Comparison of ENCODE assay signal across 16 cellular contexts in the genomic region with DNA sequence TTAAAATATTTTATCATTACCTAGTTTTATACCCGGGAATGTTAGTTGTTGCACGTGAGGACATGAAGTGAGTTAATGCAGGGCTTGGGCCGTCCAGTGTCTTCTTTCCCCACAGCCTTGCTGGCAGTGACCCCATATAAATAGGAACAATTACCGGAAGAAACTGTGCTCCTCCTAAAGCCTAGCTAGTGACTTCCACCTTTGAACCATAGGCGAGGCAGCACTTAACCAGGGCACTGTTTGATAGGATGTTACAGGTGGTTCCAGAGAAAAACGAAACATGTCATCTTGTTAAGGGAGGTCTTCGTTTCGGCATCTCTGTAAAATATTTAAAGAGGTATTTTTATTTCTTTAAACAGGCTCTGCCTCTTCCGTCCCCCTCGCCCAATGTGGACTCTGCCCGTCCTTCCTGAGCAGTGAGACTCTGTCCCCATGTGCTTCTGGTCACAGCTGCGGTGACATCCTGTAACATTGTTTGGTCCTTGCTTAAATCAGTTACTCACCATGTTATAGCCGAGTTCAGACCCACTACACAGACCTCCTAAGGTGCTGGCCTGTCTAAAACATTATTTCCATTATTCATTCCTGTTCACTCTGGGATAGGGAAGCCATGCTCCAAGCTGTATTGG.
DNase-seq lines count a peak whose midpoint lies in the region; ATAC-seq and TF ChIP-seq lines count a peak whose summit lies in the region.
"Had no signal": no experiment of that assay in that cellular context is flagged by ENCODE, and none has a peak within 500 bp of the region (broad histone marks: within the 10 kb centered on the region; RNA-seq: fewer than 3 reads in every experiment).

No MANE protein-coding gene starts in this region.

- intact Hi-C loops in left ventricle myocardium inferior (cut with micrococcal nuclease) (no loop called here), cardiac septum (cut with DNase I) (no loop called here), body of pancreas (cut with DNase I) (no loop called here)

- H3K4me3 Mint-ChIP-seq in GM23338: no peak overlapping the region
- H3K4me3 Mint-ChIP-seq in endodermal cell: no peak overlapping the region
- H3K4me3 Mint-ChIP-seq in nephron progenitor cell: no peak overlapping the region
- H3K4me3 Mint-ChIP-seq: CD8-positive, alpha-beta T cell had no signal

- H3K4me1 Mint-ChIP-seq in GM23338: peaks cover 8% of the 10 kb centered on the region
- peaks cover 10% of the 10 kb centered on the region for H3K4me1 Mint-ChIP-seq in endodermal cell
- peaks cover 49% of the 10 kb centered on the region for H3K4me1 Mint-ChIP-seq in nephron progenitor cell

- H2BK15ac ChIP-seq in mesendoderm (replicated peaks; ENCODE audit: low read depth): no peak overlapping the region

- H3K4me1 ChIP-seq in left ventricle myocardium inferior: peaks cover 16% of the 10 kb centered on the region
- H3K4me1 ChIP-seq in GM23338 (ENCODE audit: insufficient read depth): no peaks in the 10 kb centered on the region
- H3K4me1 ChIP-seq in endodermal cell (ENCODE audit: control insufficient read depth, insufficient read depth, low read length): no peaks in the 10 kb centered on the region
- no peaks in the 10 kb centered on the region for H3K4me1 ChIP-seq in mesendoderm (ENCODE audit: control insufficient read depth, low read depth, low read length)
- H3K4me1 ChIP-seq in body of pancreas: no peaks in the 10 kb centered on the region
- H3K4me1 ChIP-seq: A549, HAP-1 had no signal

- no peak for TF ChIP-seq CTCF in left ventricle myocardium inferior (IDR thresholded peaks at IDR 0.05; ENCODE audit: borderline replicate concordance)
- TF ChIP-seq CTCF in GM23338 (conservative IDR thresholded peaks at IDR 0.05; ENCODE audit: low read depth in 2 of 2): no peak
- no peak for TF ChIP-seq CTCF in endodermal cell (conservative IDR thresholded peaks at IDR 0.05)
- TF ChIP-seq CTCF in nephron progenitor cell (IDR thresholded peaks at IDR 0.05): no peak
- no peak for TF ChIP-seq CTCF in body of pancreas (IDR thresholded peaks at IDR 0.05)

- no peak overlapping the region for H4K5ac ChIP-seq in mesendoderm (ENCODE audit: low read length)

- H3K79me2 ChIP-seq in GM23338 (replicated peaks; ENCODE audit: insufficient read depth) (no peaks in the 10 kb centered on the region), mesendoderm (ENCODE audit: control insufficient read depth, insufficient read depth, low read length) (no peaks in the 10 kb centered on the region)

- ATAC-seq in GM23338: no peak
- ATAC-seq in body of pancreas: no peak
- ATAC-seq: A549; CD8-positive, alpha-beta T cell had no signal

- no peak overlapping the region for H2AFZ ChIP-seq in GM23338

- H3K4ac ChIP-seq in mesendoderm (ENCODE audit: low read depth, low read length): no peak overlapping the region

- H3K27ac ChIP-seq in left ventricle myocardium inferior (replicated peaks) (peak overlapping the region; percentile 60), GM23338 (ENCODE audit: low read depth) (no peak overlapping the region), endodermal cell (ENCODE audit: low read depth, low read length) (no peak overlapping the region), mesendoderm (ENCODE audit: low read depth, low read length) (no peak overlapping the region), body of pancreas (no peak overlapping the region)
- H3K27ac ChIP-seq: 22Rv1, A549 had no signal

- peaks cover 14% of the 10 kb centered on the region; the same call in 1 of the 2 replicates for H3K9me2 ChIP-seq in GM23338 (ENCODE audit: insufficient read depth)

- no peak overlapping the region for H3K56ac ChIP-seq in mesendoderm (ENCODE audit: low read length)

- H3K27me3 Mint-ChIP-seq in GM23338 (ENCODE audit: insufficient read depth, low read depth, poor library complexity) (peaks cover 6% of the 10 kb centered on the region), endodermal cell (ENCODE audit: insufficient read depth) (no peaks in the 10 kb centered on the region), nephron progenitor cell (ENCODE audit: low read depth, poor library complexity) (peaks cover 2% of the 10 kb centered on the region)

- 0 out of 2 replicates have a peak, but pooled peaks cover 2% of the 10 kb centered on the region for H4K20me1 ChIP-seq in GM23338 (replicated peaks; ENCODE audit: insufficient read depth)

- H3K4me3 ChIP-seq in left ventricle myocardium inferior: no peak overlapping the region
- no peak overlapping the region for H3K4me3 ChIP-seq in GM23338
- H3K4me3 ChIP-seq in endodermal cell (ENCODE audit: low read length): no peak overlapping the region
- H3K4me3 ChIP-seq in mesendoderm (ENCODE audit: low read length): no peak overlapping the region
- H3K4me3 ChIP-seq in body of pancreas: no peak overlapping the region
- H3K4me3 ChIP-seq: A549, HAP-1 had no signal

- no peak overlapping the region for H2BK5ac ChIP-seq in mesendoderm (ENCODE audit: low read length)

- no peak overlapping the region for H3K23ac ChIP-seq in mesendoderm (ENCODE audit: low read length)

- H3K27me3 ChIP-seq in left ventricle myocardium inferior (ENCODE audit: low read depth): no peaks in the 10 kb centered on the region
- no peaks in the 10 kb centered on the region for H3K27me3 ChIP-seq in GM23338 (ENCODE audit: insufficient read depth)
- no peaks in the 10 kb centered on the region for H3K27me3 ChIP-seq in endodermal cell (ENCODE audit: control insufficient read depth, insufficient read depth, low read length, poor library complexity, severe bottlenecking)
- no peaks in the 10 kb centered on the region for H3K27me3 ChIP-seq in mesendoderm (ENCODE audit: insufficient read depth, low read length, poor library complexity)
- H3K27me3 ChIP-seq in body of pancreas: no peaks in the 10 kb centered on the region

- 95 to 96% methylated on average over 10 to 13 of the region's 13 CpGs for WGBS in endodermal cell (ENCODE audit: insufficient coverage in 1 of 2, insufficient read length in 1 of 2), 2 experiments
- no CpG with 5 or more reads among the region's 13 CpGs for WGBS in mesendoderm (ENCODE audit: extremely low coverage, insufficient coverage, low lambda C conversion rate)
- WGBS in body of pancreas, 2 donors: 88 to 93% methylated on average over 13 of the region's 13 CpGs

- no peak for DNase-seq in left ventricle myocardium inferior
- DNase-seq in cardiac septum (ENCODE audit: low spot score): no peak
- DNase-seq in GM23338 (ENCODE audit: low spot score): no peak
- DNase-seq in endodermal cell: peak; percentile 11
- DNase-seq in nephron progenitor cell: no peak
- no peak for DNase-seq in mesendoderm
- DNase-seq in body of pancreas: no peak
- DNase-seq in NCI-H187 (lab: John Stamatoyannopoulos, UW): no peak
- DNase-seq: AML-193; Calu3; CD8-positive, alpha-beta T cell; DMS79 treated with DMSO at 0.1 percent for 48 hours; GF-D8 had no signal

- H3K4me2 ChIP-seq in GM23338 (no peak overlapping the region), mesendoderm (ENCODE audit: low read length) (no peak overlapping the region)
- H3K4me2 ChIP-seq: A549 had no signal

- H3K9ac ChIP-seq in endodermal cell (ENCODE audit: extremely low read depth, low read length, poor library complexity, severe bottlenecking): no peak overlapping the region
- no peak overlapping the region for H3K9ac ChIP-seq in mesendoderm (ENCODE audit: low read length)

- H3F3A ChIP-seq in GM23338 (replicated peaks; ENCODE audit: low read depth): no peaks in the 10 kb centered on the region

- H3K9me3 ChIP-seq in left ventricle myocardium inferior (replicated peaks): no peaks in the 10 kb centered on the region
- H3K9me3 ChIP-seq in endodermal cell (ENCODE audit: control insufficient read depth, low read length): no peaks in the 10 kb centered on the region
- H3K9me3 ChIP-seq in body of pancreas: no peaks in the 10 kb centered on the region
- H3K9me3 ChIP-seq: A549, HAP-1 had no signal

- H3K79me1 ChIP-seq in mesendoderm (ENCODE audit: low read length): no peaks in the 10 kb centered on the region

- H3K27ac Mint-ChIP-seq in GM23338 (0 out of 2 replicates have a peak overlapping the region, but pooled peaks have one; percentile 39), endodermal cell (peak overlapping the region; percentile 23), nephron progenitor cell (peak overlapping the region; percentile 5)
- H3K27ac Mint-ChIP-seq: CD8-positive, alpha-beta T cell had no signal

- TF ChIP-seq POLR2A in body of pancreas (IDR thresholded peaks at IDR 0.05): no peak

- no peaks in the 10 kb centered on the region for H3K36me3 Mint-ChIP-seq in GM23338 (ENCODE audit: low read depth)
- H3K36me3 Mint-ChIP-seq in endodermal cell (ENCODE audit: low read depth): peaks cover 3% of the 10 kb centered on the region
- no peaks in the 10 kb centered on the region for H3K36me3 Mint-ChIP-seq in nephron progenitor cell (ENCODE audit: low read depth)

- no peak overlapping the region for H2BK120ac ChIP-seq in mesendoderm (ENCODE audit: low read depth, low read length)

- H3K9me3 Mint-ChIP-seq in GM23338 (no peaks in the 10 kb centered on the region), endodermal cell (no peaks in the 10 kb centered on the region), nephron progenitor cell (no peaks in the 10 kb centered on the region)

- H3K36me3 ChIP-seq in left ventricle myocardium inferior: no peaks in the 10 kb centered on the region
- H3K36me3 ChIP-seq in GM23338 (ENCODE audit: insufficient read depth): no peaks in the 10 kb centered on the region
- H3K36me3 ChIP-seq in endodermal cell (ENCODE audit: control insufficient read depth, insufficient read depth, low read length): no peaks in the 10 kb centered on the region
- no peaks in the 10 kb centered on the region for H3K36me3 ChIP-seq in mesendoderm (ENCODE audit: control insufficient read depth, insufficient read depth, low read length)
- H3K36me3 ChIP-seq in body of pancreas (replicated peaks in 1 of 2; ENCODE audit: insufficient read depth in 1 of 2, low read depth in 2 of 2): no peaks in the 10 kb centered on the region
- H3K36me3 ChIP-seq: HAP-1 had no signal

- no peak overlapping the region for H3K18ac ChIP-seq in mesendoderm (ENCODE audit: low read length)

- no peak overlapping the region for H2AK5ac ChIP-seq in mesendoderm (ENCODE audit: low read length)

- H4K8ac ChIP-seq in mesendoderm (ENCODE audit: low read depth, low read length): no peak overlapping the region

TF ChIP-seq in GM23338, 12 proteins besides CTCF, POLR2A, EP300 and RAD21 (continues in another document):
- no peak for TF ChIP-seq EZH2 (IDR thresholded peaks at IDR 0.05; ENCODE audit: low read depth, unreplicated experiment)
